In genomic region chrX:76148753-76149152, GRCh38 we compare ENCODE assay signal across 2 cellular contexts.
A peak's percentile ranks its signal among the peaks of the same experiment; 100 is the strongest.
TF ChIP-seq lines count a peak whose summit lies in the region.

No MANE protein-coding gene starts in this region.

TF ChIP-seq in GM12878, 131 proteins besides CTCF, POLR2A, EP300 and RAD21 (continues in another document):
- TF ChIP-seq BMI1 (IDR thresholded peaks at IDR 0.05; ENCODE audit: borderline replicate concordance) (no peak), E4F1 (IDR thresholded peaks at IDR 0.05; ENCODE audit: borderline replicate concordance, partially characterized antibody) (no peak), IKZF2 (IDR thresholded peaks at IDR 0.05) (0 out of 4 replicates have a peak, but pooled peaks of 1 of the 2 experiments have one; percentile 10), BCL11A (IDR thresholded peaks at IDR 0.05; ENCODE audit: low read depth, low read length) (no peak), RB1 (IDR thresholded peaks at IDR 0.05; ENCODE audit: borderline replicate concordance) (no peak), SRF (IDR thresholded peaks at IDR 0.05; ENCODE audit: low read depth in 2 of 2, low read length in 2 of 2) (no peak), ASH2L (IDR thresholded peaks at IDR 0.05; ENCODE audit: borderline replicate concordance, low read depth) (no peak), ZBTB33 (IDR thresholded peaks at IDR 0.05) (no peak), BHLHE40 (IDR thresholded peaks at IDR 0.05; ENCODE audit: borderline replicate concordance in 1 of 2, low read depth in 2 of 2, low read length in 1 of 2) (peak in 1 of 2 experiments; percentile 25; a peak in 1 of 4 replicates), ZNF384 (IDR thresholded peaks at IDR 0.05; ENCODE audit: borderline replicate concordance, low read depth, low read length) (no peak), ZBTB11 (CRISPR knock-in tag; IDR thresholded peaks at IDR 0.05) (no peak), POU2F2 (IDR thresholded peaks at IDR 0.05; ENCODE audit: borderline replicate concordance, low read depth, low read length) (no peak)
- TF ChIP-seq, protein P1, sequence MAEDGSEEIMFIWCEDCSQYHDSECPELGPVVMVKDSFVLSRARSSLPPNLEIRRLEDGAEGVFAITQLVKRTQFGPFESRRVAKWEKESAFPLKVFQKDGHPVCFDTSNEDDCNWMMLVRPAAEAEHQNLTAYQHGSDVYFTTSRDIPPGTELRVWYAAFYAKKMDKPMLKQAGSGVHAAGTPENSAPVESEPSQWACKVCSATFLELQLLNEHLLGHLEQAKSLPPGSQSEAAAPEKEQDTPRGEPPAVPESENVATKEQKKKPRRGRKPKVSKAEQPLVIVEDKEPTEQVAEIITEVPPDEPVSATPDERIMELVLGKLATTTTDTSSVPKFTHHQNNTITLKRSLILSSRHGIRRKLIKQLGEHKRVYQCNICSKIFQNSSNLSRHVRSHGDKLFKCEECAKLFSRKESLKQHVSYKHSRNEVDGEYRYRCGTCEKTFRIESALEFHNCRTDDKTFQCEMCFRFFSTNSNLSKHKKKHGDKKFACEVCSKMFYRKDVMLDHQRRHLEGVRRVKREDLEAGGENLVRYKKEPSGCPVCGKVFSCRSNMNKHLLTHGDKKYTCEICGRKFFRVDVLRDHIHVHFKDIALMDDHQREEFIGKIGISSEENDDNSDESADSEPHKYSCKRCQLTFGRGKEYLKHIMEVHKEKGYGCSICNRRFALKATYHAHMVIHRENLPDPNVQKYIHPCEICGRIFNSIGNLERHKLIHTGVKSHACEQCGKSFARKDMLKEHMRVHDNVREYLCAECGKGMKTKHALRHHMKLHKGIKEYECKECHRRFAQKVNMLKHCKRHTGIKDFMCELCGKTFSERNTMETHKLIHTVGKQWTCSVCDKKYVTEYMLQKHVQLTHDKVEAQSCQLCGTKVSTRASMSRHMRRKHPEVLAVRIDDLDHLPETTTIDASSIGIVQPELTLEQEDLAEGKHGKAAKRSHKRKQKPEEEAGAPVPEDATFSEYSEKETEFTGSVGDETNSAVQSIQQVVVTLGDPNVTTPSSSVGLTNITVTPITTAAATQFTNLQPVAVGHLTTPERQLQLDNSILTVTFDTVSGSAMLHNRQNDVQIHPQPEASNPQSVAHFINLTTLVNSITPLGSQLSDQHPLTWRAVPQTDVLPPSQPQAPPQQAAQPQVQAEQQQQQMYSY (CRISPR knock-in tag; IDR thresholded peaks at IDR 0.05): no peak

TF ChIP-seq in HepG2, 621 proteins besides CTCF, POLR2A, EP300 and RAD21:
- TF ChIP-seq, protein P2, sequence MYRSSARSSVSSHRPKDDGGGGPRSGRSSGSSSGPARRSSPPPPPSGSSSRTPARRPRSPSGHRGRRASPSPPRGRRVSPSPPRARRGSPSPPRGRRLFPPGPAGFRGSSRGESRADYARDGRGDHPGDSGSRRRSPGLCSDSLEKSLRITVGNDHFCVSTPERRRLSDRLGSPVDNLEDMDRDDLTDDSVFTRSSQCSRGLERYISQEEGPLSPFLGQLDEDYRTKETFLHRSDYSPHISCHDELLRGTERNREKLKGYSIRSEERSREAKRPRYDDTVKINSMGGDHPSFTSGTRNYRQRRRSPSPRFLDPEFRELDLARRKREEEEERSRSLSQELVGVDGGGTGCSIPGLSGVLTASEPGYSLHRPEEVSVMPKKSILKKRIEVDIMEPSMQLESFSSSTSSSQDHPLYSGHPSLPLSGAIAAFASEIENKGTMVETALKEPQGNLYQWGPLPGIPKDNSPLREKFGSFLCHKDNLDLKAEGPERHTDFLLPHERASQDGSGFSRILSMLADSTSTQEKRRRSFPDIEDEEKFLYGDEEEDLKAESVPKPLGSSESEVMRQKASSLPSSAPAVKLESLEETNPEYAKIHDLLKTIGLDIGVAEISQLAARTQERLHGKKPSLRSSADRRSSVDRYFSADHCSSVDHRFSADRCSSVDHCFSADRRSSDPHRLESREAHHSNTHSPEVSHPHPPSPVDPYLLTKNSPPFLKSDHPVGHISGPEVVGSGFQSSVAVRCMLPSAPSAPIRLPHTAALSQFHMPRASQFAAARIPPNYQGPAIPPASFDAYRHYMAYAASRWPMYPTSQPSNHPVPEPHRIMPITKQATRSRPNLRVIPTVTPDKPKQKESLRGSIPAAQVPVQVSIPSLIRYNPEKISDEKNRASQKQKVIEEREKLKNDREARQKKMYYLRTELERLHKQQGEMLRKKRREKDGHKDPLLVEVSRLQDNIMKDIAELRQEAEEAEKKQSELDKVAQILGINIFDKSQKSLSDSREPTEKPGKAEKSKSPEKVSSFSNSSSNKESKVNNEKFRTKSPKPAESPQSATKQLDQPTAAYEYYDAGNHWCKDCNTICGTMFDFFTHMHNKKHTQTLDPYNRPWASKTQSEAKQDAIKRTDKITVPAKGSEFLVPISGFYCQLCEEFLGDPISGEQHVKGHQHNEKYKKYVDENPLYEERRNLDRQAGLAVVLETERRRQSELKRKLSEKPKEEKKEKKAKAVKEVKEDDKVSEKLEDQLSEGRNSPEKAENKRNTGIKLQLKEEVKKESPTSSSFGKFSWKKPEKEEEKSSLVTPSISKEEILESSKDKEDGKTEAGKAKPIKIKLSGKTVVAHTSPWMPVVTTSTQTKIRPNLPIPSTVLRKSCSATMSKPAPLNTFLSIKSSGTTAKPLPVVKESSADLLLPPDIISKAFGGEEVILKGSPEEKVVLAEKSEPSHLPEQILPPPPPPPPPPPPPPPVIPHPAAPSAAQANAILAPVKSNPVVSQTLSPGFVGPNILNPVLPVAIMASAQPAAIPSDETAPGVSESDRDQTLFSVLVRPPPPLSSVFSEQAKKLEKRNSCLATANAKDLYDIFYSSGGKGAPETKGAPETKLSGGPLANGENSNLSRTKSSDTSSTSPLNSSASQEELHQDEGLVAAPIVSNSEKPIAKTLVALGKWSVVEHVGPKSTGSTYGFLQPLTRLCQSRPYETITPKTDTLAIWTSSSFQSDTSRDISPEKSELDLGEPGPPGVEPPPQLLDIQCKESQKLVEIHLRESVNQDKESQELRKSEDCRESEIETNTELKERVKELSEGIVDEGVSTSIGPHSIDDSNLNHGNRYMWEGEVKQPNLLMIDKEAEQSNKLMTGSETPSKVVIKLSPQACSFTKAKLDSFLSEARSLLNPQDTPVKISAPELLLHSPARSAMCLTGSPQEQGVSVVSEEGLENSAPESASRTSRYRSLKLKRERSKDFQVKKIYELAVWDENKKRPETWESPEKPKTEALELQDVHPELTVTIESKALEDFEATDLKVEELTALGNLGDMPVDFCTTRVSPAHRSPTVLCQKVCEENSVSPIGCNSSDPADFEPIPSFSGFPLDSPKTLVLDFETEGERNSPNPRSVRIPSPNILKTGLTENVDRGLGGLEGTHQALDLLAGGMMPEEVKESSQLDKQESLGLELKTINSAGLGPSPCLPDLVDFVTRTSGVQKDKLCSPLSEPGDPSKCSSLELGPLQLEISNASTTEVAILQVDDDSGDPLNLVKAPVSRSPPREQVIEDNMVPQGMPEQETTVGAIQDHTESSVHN (CRISPR knock-in tag; IDR thresholded peaks at IDR 0.05): no peak
- no peak for TF ChIP-seq GABPA (IDR thresholded peaks at IDR 0.05; ENCODE audit: low read depth, low read length)
- TF ChIP-seq GABPA (CRISPR knock-in tag; IDR thresholded peaks at IDR 0.05; ENCODE audit: low read depth): peak; percentile 59
- TF ChIP-seq ZNF274 (CRISPR knock-in tag; IDR thresholded peaks at IDR 0.05): no peak
- no peak for TF ChIP-seq KLF9 (CRISPR knock-in tag; IDR thresholded peaks at IDR 0.05; ENCODE audit: low read depth)
- TF ChIP-seq, protein P3, sequence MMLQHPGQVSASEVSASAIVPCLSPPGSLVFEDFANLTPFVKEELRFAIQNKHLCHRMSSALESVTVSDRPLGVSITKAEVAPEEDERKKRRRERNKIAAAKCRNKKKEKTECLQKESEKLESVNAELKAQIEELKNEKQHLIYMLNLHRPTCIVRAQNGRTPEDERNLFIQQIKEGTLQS (CRISPR knock-in tag; IDR thresholded peaks at IDR 0.05): no peak
- TF ChIP-seq MBD4 (IDR thresholded peaks at IDR 0.05; ENCODE audit: borderline replicate concordance, low read length): no peak
- no peak for TF ChIP-seq ZNF350 (CRISPR knock-in tag; IDR thresholded peaks at IDR 0.05; ENCODE audit: borderline replicate concordance, low read depth)
- peak; percentile 14; the same call in 1 of the 2 replicates for TF ChIP-seq GABPB1 (CRISPR knock-in tag; IDR thresholded peaks at IDR 0.05)
- peak; percentile 92 for TF ChIP-seq ZNF335 (CRISPR knock-in tag; IDR thresholded peaks at IDR 0.05)
- TF ChIP-seq ZNF264 (CRISPR knock-in tag; IDR thresholded peaks at IDR 0.05): no peak
